In genomic region chr5:180519098-180519497, GRCh38 we compare ENCODE assay signal across 1 cellular context.
TF ChIP-seq lines count a peak whose summit lies in the region.

No MANE protein-coding gene starts in this region.

TF ChIP-seq in K562, 482 proteins besides CTCF, POLR2A, EP300 and RAD21 (continued from another document and continues in another):
- TF ChIP-seq TCF7L2 (IDR thresholded peaks at IDR 0.05; ENCODE audit: low read depth, low read length) (no peak), RFX5 (IDR thresholded peaks at IDR 0.05; ENCODE audit: low read depth, low read length) (no peak), EP400 (IDR thresholded peaks at IDR 0.05) (no peak), GABPA (tag; conservative IDR thresholded peaks at IDR 0.05; ENCODE audit: low read depth) (no peak), CC2D1A (IDR thresholded peaks at IDR 0.05) (no peak), ZNF23 (CRISPR knock-in tag; IDR thresholded peaks at IDR 0.05) (no peak), CBX2 (IDR thresholded peaks at IDR 0.05; ENCODE audit: insufficient read depth, low read length, poor library complexity, severe bottlenecking) (no peak), ZNF143 (CRISPR knock-in tag; IDR thresholded peaks at IDR 0.05) (no peak), ZNF311 (CRISPR knock-in tag; IDR thresholded peaks at IDR 0.05) (peak; percentile 69; the same call in 1 of the 2 replicates), CREBBP (IDR thresholded peaks at IDR 0.05; ENCODE audit: low read depth, low read length) (no peak), MBD1 (CRISPR knock-in tag; IDR thresholded peaks at IDR 0.05) (no peak), HNRNPLL (IDR thresholded peaks at IDR 0.05; ENCODE audit: low read depth, low read length, poor library complexity, severe bottlenecking) (no peak), TEAD2 (tag; IDR thresholded peaks at IDR 0.05) (peak; percentile 72; the same call in 1 of the 2 replicates), ARID2 (IDR thresholded peaks at IDR 0.05) (no peak), EGR1 (conservative IDR thresholded peaks at IDR 0.05) (no peak), MEF2D (tag; conservative IDR thresholded peaks at IDR 0.05; ENCODE audit: low read depth) (peak; percentile 78), RNF219 (CRISPR knock-in tag; IDR thresholded peaks at IDR 0.05) (no peak), TOE1 (IDR thresholded peaks at IDR 0.05; ENCODE audit: borderline replicate concordance) (no peak), TOE1 (CRISPR knock-in tag; IDR thresholded peaks at IDR 0.05; ENCODE audit: borderline replicate concordance, low read depth) (no peak), KLF6 (CRISPR knock-in tag; IDR thresholded peaks at IDR 0.05; ENCODE audit: borderline replicate concordance) (no peak), RAD51 (IDR thresholded peaks at IDR 0.05; ENCODE audit: borderline replicate concordance, low read depth) (no peak), NFE2L1 (tag; IDR thresholded peaks at IDR 0.05; ENCODE audit: borderline replicate concordance, low read depth) (peak; percentile 35; the same call in 1 of the 2 replicates), HLTF (IDR thresholded peaks at IDR 0.05) (no peak), NUFIP1 (IDR thresholded peaks at IDR 0.05; ENCODE audit: partially characterized antibody) (no peak), ZNF780A (CRISPR knock-in tag; IDR thresholded peaks at IDR 0.05) (no peak), PHF8 (IDR thresholded peaks at IDR 0.05; ENCODE audit: borderline replicate concordance, low read length) (no peak), STAG1 (CRISPR knock-in tag; IDR thresholded peaks at IDR 0.05; ENCODE audit: borderline replicate concordance) (no peak), AFF1 (IDR thresholded peaks at IDR 0.05; ENCODE audit: low read depth in 1 of 2, partially characterized antibody in 2 of 2) (no peak), NRF1 (conservative IDR thresholded peaks at IDR 0.05 in 1 of 2, IDR thresholded peaks at IDR 0.05 in 1 of 2) (no peak), FUS (optimal IDR thresholded peaks at IDR 0.05; ENCODE audit: low read depth, low read length) (no peak), STAT5B (CRISPR knock-in tag; IDR thresholded peaks at IDR 0.05) (no peak), CGGBP1 (CRISPR knock-in tag; IDR thresholded peaks at IDR 0.05) (no peak), YY1 (IDR thresholded peaks at IDR 0.05; ENCODE audit: borderline replicate concordance in 1 of 3, control insufficient read depth in 1 of 3, extremely low read depth in 1 of 3, insufficient read depth in 3 of 3, insufficient read length in 1 of 3, insufficient replicate concordance in 2 of 3, low read depth in 1 of 3, low read length in 2 of 3) (no peak), CHD4 (IDR thresholded peaks at IDR 0.05; ENCODE audit: insufficient read depth, insufficient replicate concordance, low read depth, low read length, poor library complexity, severe bottlenecking) (no peak), SMARCC2 (IDR thresholded peaks at IDR 0.05; ENCODE audit: low read depth) (no peak), ZNF668 (CRISPR knock-in tag; IDR thresholded peaks at IDR 0.05) (peak; percentile 83; the same call in 1 of the 2 replicates), ZBTB2 (IDR thresholded peaks at IDR 0.05) (no peak), WHSC1 (IDR thresholded peaks at IDR 0.05; ENCODE audit: low read length) (no peak), RBFOX2 (IDR thresholded peaks at IDR 0.05; ENCODE audit: low read depth, low read length) (no peak), SRSF7 (optimal IDR thresholded peaks at IDR 0.05; ENCODE audit: low read depth, low read length) (no peak), ZBED1 (IDR thresholded peaks at IDR 0.05) (no peak), BACH1 (tag; IDR thresholded peaks at IDR 0.05) (peak; percentile 23; the same call in 1 of the 2 replicates), KAT8 (IDR thresholded peaks at IDR 0.05; ENCODE audit: low read depth) (no peak), ETS2 (tag; IDR thresholded peaks at IDR 0.05; ENCODE audit: borderline replicate concordance, poor library complexity, severe bottlenecking) (no peak), TFAP4 (CRISPR knock-in tag; IDR thresholded peaks at IDR 0.05; ENCODE audit: borderline replicate concordance) (no peak), SREBF1 (IDR thresholded peaks at IDR 0.05; ENCODE audit: borderline replicate concordance, low read depth, low read length) (no peak), ZNF717 (CRISPR knock-in tag; IDR thresholded peaks at IDR 0.05) (no peak)
- TF ChIP-seq, protein P1, sequence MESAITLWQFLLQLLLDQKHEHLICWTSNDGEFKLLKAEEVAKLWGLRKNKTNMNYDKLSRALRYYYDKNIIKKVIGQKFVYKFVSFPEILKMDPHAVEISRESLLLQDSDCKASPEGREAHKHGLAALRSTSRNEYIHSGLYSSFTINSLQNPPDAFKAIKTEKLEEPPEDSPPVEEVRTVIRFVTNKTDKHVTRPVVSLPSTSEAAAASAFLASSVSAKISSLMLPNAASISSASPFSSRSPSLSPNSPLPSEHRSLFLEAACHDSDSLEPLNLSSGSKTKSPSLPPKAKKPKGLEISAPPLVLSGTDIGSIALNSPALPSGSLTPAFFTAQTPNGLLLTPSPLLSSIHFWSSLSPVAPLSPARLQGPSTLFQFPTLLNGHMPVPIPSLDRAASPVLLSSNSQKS (CRISPR knock-in tag; IDR thresholded peaks at IDR 0.05), result no peak
- TF ChIP-seq, protein P2, sequence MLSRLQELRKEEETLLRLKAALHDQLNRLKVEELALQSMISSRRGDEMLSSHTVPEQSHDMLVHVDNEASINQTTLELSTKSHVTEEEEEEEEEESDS (CRISPR knock-in tag; IDR thresholded peaks at IDR 0.05), result no peak
- TF ChIP-seq, protein P3, sequence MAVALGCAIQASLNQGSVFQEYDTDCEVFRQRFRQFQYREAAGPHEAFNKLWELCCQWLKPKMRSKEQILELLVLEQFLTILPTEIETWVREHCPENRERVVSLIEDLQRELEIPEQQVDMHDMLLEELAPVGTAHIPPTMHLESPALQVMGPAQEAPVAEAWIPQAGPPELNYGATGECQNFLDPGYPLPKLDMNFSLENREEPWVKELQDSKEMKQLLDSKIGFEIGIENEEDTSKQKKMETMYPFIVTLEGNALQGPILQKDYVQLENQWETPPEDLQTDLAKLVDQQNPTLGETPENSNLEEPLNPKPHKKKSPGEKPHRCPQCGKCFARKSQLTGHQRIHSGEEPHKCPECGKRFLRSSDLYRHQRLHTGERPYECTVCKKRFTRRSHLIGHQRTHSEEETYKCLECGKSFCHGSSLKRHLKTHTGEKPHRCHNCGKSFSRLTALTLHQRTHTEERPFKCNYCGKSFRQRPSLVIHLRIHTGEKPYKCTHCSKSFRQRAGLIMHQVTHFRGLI (CRISPR knock-in tag; IDR thresholded peaks at IDR 0.05), result peak; percentile 70
- TF ChIP-seq, protein P4, sequence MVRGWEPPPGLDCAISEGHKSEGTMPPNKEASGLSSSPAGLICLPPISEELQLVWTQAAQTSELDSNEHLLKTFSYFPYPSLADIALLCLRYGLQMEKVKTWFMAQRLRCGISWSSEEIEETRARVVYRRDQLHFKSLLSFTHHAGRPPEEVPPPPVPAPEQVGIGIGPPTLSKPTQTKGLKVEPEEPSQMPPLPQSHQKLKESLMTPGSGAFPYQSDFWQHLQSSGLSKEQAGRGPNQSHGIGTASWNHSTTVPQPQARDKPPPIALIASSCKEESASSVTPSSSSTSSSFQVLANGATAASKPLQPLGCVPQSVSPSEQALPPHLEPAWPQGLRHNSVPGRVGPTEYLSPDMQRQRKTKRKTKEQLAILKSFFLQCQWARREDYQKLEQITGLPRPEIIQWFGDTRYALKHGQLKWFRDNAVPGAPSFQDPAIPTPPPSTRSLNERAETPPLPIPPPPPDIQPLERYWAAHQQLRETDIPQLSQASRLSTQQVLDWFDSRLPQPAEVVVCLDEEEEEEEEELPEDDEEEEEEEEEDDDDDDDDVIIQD (CRISPR knock-in tag; IDR thresholded peaks at IDR 0.05), result no peak
- TF ChIP-seq, protein P5, sequence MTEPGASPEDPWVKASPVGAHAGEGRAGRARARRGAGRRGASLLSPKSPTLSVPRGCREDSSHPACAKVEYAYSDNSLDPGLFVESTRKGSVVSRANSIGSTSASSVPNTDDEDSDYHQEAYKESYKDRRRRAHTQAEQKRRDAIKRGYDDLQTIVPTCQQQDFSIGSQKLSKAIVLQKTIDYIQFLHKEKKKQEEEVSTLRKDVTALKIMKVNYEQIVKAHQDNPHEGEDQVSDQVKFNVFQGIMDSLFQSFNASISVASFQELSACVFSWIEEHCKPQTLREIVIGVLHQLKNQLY (CRISPR knock-in tag; conservative IDR thresholded peaks at IDR 0.05), result no peak
